In the genomic region with DNA sequence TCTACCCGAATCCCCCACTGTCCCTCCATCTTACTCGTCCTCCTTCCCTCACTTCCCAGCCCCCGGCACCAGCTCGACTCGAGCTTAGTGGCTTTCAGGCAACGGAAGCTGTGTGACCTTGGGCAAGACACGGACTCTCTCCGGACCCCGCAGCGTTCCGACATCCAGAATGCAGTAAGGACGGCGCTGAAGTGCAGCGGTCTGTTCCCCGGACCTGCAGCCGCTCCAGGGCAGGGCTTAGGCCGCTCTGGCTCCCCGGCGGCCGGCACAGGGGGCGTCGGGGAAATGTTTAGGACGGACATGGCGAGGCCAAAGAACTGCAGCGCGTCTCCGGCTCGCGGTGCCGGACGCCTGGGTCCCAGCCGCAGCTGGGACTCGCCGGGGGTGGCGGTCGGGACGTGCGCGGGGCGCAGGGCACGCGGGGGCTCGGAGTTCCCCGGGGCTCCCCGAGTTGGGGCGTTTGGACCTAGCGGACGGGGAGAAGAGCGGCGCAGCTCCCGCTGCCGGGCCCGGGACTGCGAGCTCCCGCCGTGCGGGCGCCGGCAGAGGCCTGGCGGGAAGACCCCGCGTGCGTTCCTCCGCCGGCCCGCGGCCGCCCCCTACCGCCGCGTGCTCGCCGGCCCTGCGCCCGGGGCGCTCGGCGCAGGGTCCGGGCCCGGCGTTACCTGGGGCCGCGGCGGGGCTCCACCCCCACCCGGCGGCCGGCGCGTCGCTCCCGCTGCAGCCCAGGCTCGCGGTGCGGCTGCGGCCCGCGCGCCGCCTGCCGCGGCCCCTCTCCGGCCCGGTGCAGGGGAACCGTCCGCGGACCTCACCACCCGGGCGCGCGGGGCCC, we compare ENCODE assay signal across 8 cellular contexts. TPM values are rescaled to one million over a fixed set of nuclear protein-coding genes. Genes with fewer than 3 reads are reported as not detected.
DNase-seq lines count a peak whose midpoint lies in the region; TF ChIP-seq lines count a peak whose summit lies in the region.

No MANE protein-coding gene starts in this region.

- H3K9me3 Mint-ChIP-seq in stimulated activated naive CD8-positive, alpha-beta T cell treated with anti-CD3 and anti-CD28 coated beads, Interleukin-15, Interleukin-2, amounts not matched to agents 100 ng/mL and 50 ng/mL, for 24 hours: no peaks in the 10 kb centered on the region

- H3K4me1 Mint-ChIP-seq in stimulated activated naive CD8-positive, alpha-beta T cell treated with anti-CD3 and anti-CD28 coated beads, Interleukin-15, Interleukin-2, amounts not matched to agents 100 ng/mL and 50 ng/mL, for 24 hours (ENCODE audit: low read depth): peaks cover 70% of the 10 kb centered on the region

- in situ Hi-C loops in astrocyte of the spinal cord (cut with HindIII; ENCODE audit: low sequenced_read_pairs): no loop called here

- H3K27ac Mint-ChIP-seq in stimulated activated naive CD8-positive, alpha-beta T cell treated with anti-CD3 and anti-CD28 coated beads, Interleukin-15, Interleukin-2, amounts not matched to agents 100 ng/mL and 50 ng/mL, for 24 hours: peak overlapping the region; percentile 81

- no peak for TF ChIP-seq CTCF in HFF-Myc (IDR thresholded peaks at IDR 0.05; ENCODE audit: low read depth, low read length, missing control alignments)
- TF ChIP-seq CTCF in astrocyte of the spinal cord (IDR thresholded peaks at IDR 0.05; ENCODE audit: low read depth, low read length): no peak

- H3K4me3 ChIP-seq in HFF-Myc (replicated peaks; ENCODE audit: low read depth, low read length) (peak overlapping the region; percentile 68), astrocyte of the spinal cord (ENCODE audit: low read depth, low read length) (peak overlapping the region; percentile 55)

- peak overlapping the region; percentile 80 for H3K4me3 Mint-ChIP-seq in stimulated activated naive CD8-positive, alpha-beta T cell treated with anti-CD3 and anti-CD28 coated beads, Interleukin-15, Interleukin-2, amounts not matched to agents 100 ng/mL and 50 ng/mL, for 24 hours

- H3K36me3 Mint-ChIP-seq in stimulated activated naive CD8-positive, alpha-beta T cell treated with anti-CD3 and anti-CD28 coated beads, Interleukin-15, Interleukin-2, amounts not matched to agents 100 ng/mL and 50 ng/mL, for 24 hours (ENCODE audit: low read depth): no peaks in the 10 kb centered on the region

- peak; percentile 33 for DNase-seq in stimulated activated CD4-positive, alpha-beta T cell treated with anti-CD3 and anti-CD28 coated beads, Interleukin-12 subunit alpha, Interleukin-12 subunit beta, amount 100 ng/mL, for 4 hours
- DNase-seq in stimulated activated CD4-positive, alpha-beta T cell treated with anti-CD3 and anti-CD28 coated beads, Interleukin-1b, Interleukin-23, amount 100 ng/mL, for 48 hours: no peak
- DNase-seq in HFF-Myc (ENCODE audit: extremely low read depth, low read depth) (no peak), NCI-H2196 (lab: John Stamatoyannopoulos, UW; ENCODE audit: unreplicated experiment) (peak; percentile 45), astrocyte of the spinal cord (ENCODE audit: low read depth, low spot score) (no peak), islet precursor cell (peak; percentile 65), mesenteric fat pad (ENCODE audit: low spot score) (no peak)

- no peaks in the 10 kb centered on the region for H3K27me3 Mint-ChIP-seq in stimulated activated naive CD8-positive, alpha-beta T cell treated with anti-CD3 and anti-CD28 coated beads, Interleukin-15, Interleukin-2, amounts not matched to agents 100 ng/mL and 50 ng/mL, for 24 hours

RNA-seq across cellular contexts. Expression of gene RNF44, which starts 5.6 kb away (rescaled TPM):
- total RNA-seq in mesenteric fat pad: 23.5 TPM

RNA-seq across cellular contexts. Expression of gene CDHR2, which starts 6.3 kb away (rescaled TPM):
- total RNA-seq in mesenteric fat pad: 0.45 TPM

Comparison
In these comparisons a context has a peak if more than half of its experiments do, and no peak if none do; other contexts are left out.
1. DNase-seq: peak in stimulated activated CD4-positive, alpha-beta T cell treated with anti-CD3 and anti-CD28 coated beads, Interleukin-12 subunit alpha, Interleukin-12 subunit beta, amount 100 ng/mL, for 4 hours (single experiment), NCI-H2196 (single experiment) and islet precursor cell (single experiment); none in stimulated activated CD4-positive, alpha-beta T cell treated with anti-CD3 and anti-CD28 coated beads, Interleukin-1b, Interleukin-23, amount 100 ng/mL, for 48 hours (single experiment), HFF-Myc (single experiment), astrocyte of the spinal cord (single experiment) and mesenteric fat pad (single experiment).